8 cellular contexts compared by ENCODE assay signal in the genomic region with DNA sequence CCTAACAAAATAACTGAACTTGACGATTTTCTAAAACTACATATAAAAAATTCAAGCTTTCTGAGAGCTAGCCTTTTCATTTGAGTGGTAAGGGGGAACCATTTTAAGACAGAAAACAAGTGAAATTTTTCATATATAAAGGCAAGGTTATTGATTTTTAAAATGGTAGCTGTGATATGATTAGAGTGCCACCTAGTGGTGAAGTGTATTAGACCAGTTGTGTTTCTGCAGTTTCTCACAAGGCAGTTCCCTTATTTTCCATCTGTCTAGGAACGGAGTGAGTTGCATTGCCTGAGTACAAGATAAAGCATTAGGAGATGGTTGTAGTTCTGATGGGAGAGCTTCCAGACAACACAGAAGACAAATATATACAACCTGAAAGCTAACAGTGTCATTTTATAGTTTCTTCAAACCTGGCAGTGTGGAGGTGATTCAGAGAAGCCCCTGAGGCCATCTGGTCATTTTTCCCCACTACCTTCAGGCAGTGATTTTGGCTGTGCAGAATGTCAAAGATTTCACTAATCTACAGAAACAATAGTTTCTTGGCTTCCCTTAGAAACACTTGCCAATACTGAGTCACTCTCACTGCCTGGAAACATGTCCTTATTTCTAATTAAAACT.
A peak's percentile ranks its signal among the peaks of the same experiment; 100 is the strongest.
DNase-seq lines count a peak whose midpoint lies in the region; ATAC-seq and TF ChIP-seq lines count a peak whose summit lies in the region.

No MANE protein-coding gene starts in this region.

- no peaks in the 10 kb centered on the region for H3K36me3 ChIP-seq in hepatocyte (replicated peaks; ENCODE audit: insufficient read depth, low read depth)
- H3K36me3 ChIP-seq in stomach: no peaks in the 10 kb centered on the region

- H3K27ac ChIP-seq in hepatocyte: no peak overlapping the region
- H3K27ac ChIP-seq in stomach: no peak overlapping the region

- H3K9me2 ChIP-seq in hepatocyte (replicated peaks; ENCODE audit: insufficient read depth): no peaks in the 10 kb centered on the region

- WGBS in hepatocyte (ENCODE audit: low lambda C conversion rate, missing lambda C conversion rate): 16% methylated on average over 2 of the region's 2 CpGs
- 4 to 16% (median 7%) methylated on average over 2 of the region's 2 CpGs for WGBS in stomach, 5 donors

- no peaks in the 10 kb centered on the region for H3K36me3 Mint-ChIP-seq in activated CD8-positive, alpha-beta T cell treated with anti-CD3 and anti-CD28 coated beads, Interleukin-2, amount 10 ng/mL, durations not matched to agents 7 days and 5 days (ENCODE audit: low read depth)
- no peaks in the 10 kb centered on the region for H3K36me3 Mint-ChIP-seq in activated CD4-positive, alpha-beta memory T cell treated with anti-CD3 and anti-CD28 coated beads, Interleukin-2, amount 10 ng/mL, durations not matched to agents 7 days and 5 days (ENCODE audit: low read depth)

- no peak overlapping the region for H3K27ac Mint-ChIP-seq in activated CD8-positive, alpha-beta T cell treated with anti-CD3 and anti-CD28 coated beads, Interleukin-2, amount 10 ng/mL, durations not matched to agents 7 days and 5 days
- H3K27ac Mint-ChIP-seq in activated CD4-positive, alpha-beta memory T cell treated with anti-CD3 and anti-CD28 coated beads, Interleukin-2, amount 10 ng/mL, durations not matched to agents 7 days and 5 days: no peak overlapping the region

- peak; percentile 76 for ATAC-seq in GM18502 (IDR thresholded peaks at IDR 0.05; ENCODE audit: poor library complexity, unreplicated experiment)
- ATAC-seq in HG03095 (IDR thresholded peaks at IDR 0.05; ENCODE audit: unreplicated experiment): peak; percentile 76
- ATAC-seq in activated CD8-positive, alpha-beta T cell treated with anti-CD3 and anti-CD28 coated beads, Interleukin-2, amount 10 ng/mL, durations not matched to agents 7 days and 5 days: no peak

- no peaks in the 10 kb centered on the region for H3K79me2 ChIP-seq in hepatocyte

- no peak overlapping the region for H2AFZ ChIP-seq in hepatocyte

- DNase-seq in AG09319 (ENCODE audit: extremely low read depth, low read depth) (peak; percentile 32), NCI-H2227 (lab: John Stamatoyannopoulos, UW; ENCODE audit: unreplicated experiment) (peak; percentile 80), hepatocyte (ENCODE audit: low spot score) (peak; percentile 78), stomach (no peak)
- DNase-seq in activated CD8-positive, alpha-beta T cell treated with anti-CD3 and anti-CD28 coated beads, Interleukin-2, amount 10 ng/mL, durations not matched to agents 7 days and 5 days: peak; percentile 22
- no peak for DNase-seq in activated CD4-positive, alpha-beta memory T cell treated with anti-CD3 and anti-CD28 coated beads, Interleukin-2, amount 10 ng/mL, durations not matched to agents 7 days and 5 days

- H3K4me1 Mint-ChIP-seq in activated CD8-positive, alpha-beta T cell treated with anti-CD3 and anti-CD28 coated beads, Interleukin-2, amount 10 ng/mL, durations not matched to agents 7 days and 5 days (ENCODE audit: low read depth): no peaks in the 10 kb centered on the region
- no peaks in the 10 kb centered on the region for H3K4me1 Mint-ChIP-seq in activated CD4-positive, alpha-beta memory T cell treated with anti-CD3 and anti-CD28 coated beads, Interleukin-2, amount 10 ng/mL, durations not matched to agents 7 days and 5 days

- CTCF ChIA-PET in activated CD8-positive, alpha-beta T cell treated with anti-CD3 and anti-CD28 coated beads, Interleukin-2, amount 10 ng/mL, durations not matched to agents 7 days and 5 days (lab: Charles Lee): interaction anchor here (0.9 to 1.2 kb wide), 2 partner anchors 13 to 51 kb away, joined by 3 to 5 read pairs; no protein-coding TSS in a partner anchor
- CTCF ChIA-PET in activated CD4-positive, alpha-beta memory T cell treated with anti-CD3 and anti-CD28 coated beads, Interleukin-2, amount 10 ng/mL, durations not matched to agents 7 days and 5 days (lab: Charles Lee): interaction anchor here (0.7 to 1.5 kb wide), 6 partner anchors 8 to 1073 kb away, joined by 3 to 6 read pairs (median 4); no protein-coding TSS in a partner anchor

- TF ChIP-seq CTCF in AG09319 (IDR thresholded peaks at IDR 0.05; ENCODE audit: low read depth, low read length) (peak; percentile 67), hepatocyte (IDR thresholded peaks at IDR 0.05; ENCODE audit: poor library complexity) (peak; percentile 94), stomach (IDR thresholded peaks at IDR 0.05) (peak in 5 of 7 experiments; percentile 11 to 87 (median 54))

- no peak overlapping the region for H3K4me3 Mint-ChIP-seq in activated CD8-positive, alpha-beta T cell treated with anti-CD3 and anti-CD28 coated beads, Interleukin-2, amount 10 ng/mL, durations not matched to agents 7 days and 5 days
- no peak overlapping the region for H3K4me3 Mint-ChIP-seq in activated CD4-positive, alpha-beta memory T cell treated with anti-CD3 and anti-CD28 coated beads, Interleukin-2, amount 10 ng/mL, durations not matched to agents 7 days and 5 days

- no peak for TF ChIP-seq EP300 in stomach (IDR thresholded peaks at IDR 0.05)

- H3K4me3 ChIP-seq in hepatocyte (no peak overlapping the region), stomach (no peak overlapping the region)

- H3K9me3 Mint-ChIP-seq in activated CD8-positive, alpha-beta T cell treated with anti-CD3 and anti-CD28 coated beads, Interleukin-2, amount 10 ng/mL, durations not matched to agents 7 days and 5 days (ENCODE audit: insufficient read depth): no peaks in the 10 kb centered on the region
- no peaks in the 10 kb centered on the region for H3K9me3 Mint-ChIP-seq in activated CD4-positive, alpha-beta memory T cell treated with anti-CD3 and anti-CD28 coated beads, Interleukin-2, amount 10 ng/mL, durations not matched to agents 7 days and 5 days

- intact Hi-C loops in stomach (cut with DNase I; ENCODE audit: low total_unique reads): no loop called here

- no peaks in the 10 kb centered on the region for H4K20me1 ChIP-seq in hepatocyte (ENCODE audit: insufficient read depth, poor library complexity, severe bottlenecking)

- H3K9me3 ChIP-seq in hepatocyte (ENCODE audit: low read depth) (no peaks in the 10 kb centered on the region), stomach (no peaks in the 10 kb centered on the region)

- POLR2A ChIA-PET in activated CD8-positive, alpha-beta T cell treated with anti-CD3 and anti-CD28 coated beads, Interleukin-2, amount 10 ng/mL, durations not matched to agents 7 days and 5 days (lab: Charles Lee): no interaction called here
- POLR2A ChIA-PET in activated CD4-positive, alpha-beta memory T cell treated with anti-CD3 and anti-CD28 coated beads, Interleukin-2, amount 10 ng/mL, durations not matched to agents 7 days and 5 days (lab: Charles Lee): no interaction called here

- TF ChIP-seq POLR2A in stomach (IDR thresholded peaks at IDR 0.05): no peak

- peaks cover 8% of the 10 kb centered on the region for H3K4me1 ChIP-seq in hepatocyte (ENCODE audit: insufficient read depth)
- peaks cover 0 to 7% (median 0%) of the 10 kb centered on the region in 4 donors for H3K4me1 ChIP-seq in stomach

- H3K27me3 ChIP-seq in hepatocyte (no peaks in the 10 kb centered on the region), stomach (no peaks in the 10 kb centered on the region)

- H3K4me2 ChIP-seq in hepatocyte: no peak overlapping the region

- peaks cover 2% of the 10 kb centered on the region for H3K27me3 Mint-ChIP-seq in activated CD8-positive, alpha-beta T cell treated with anti-CD3 and anti-CD28 coated beads, Interleukin-2, amount 10 ng/mL, durations not matched to agents 7 days and 5 days (ENCODE audit: low read depth)
- no peaks in the 10 kb centered on the region for H3K27me3 Mint-ChIP-seq in activated CD4-positive, alpha-beta memory T cell treated with anti-CD3 and anti-CD28 coated beads, Interleukin-2, amount 10 ng/mL, durations not matched to agents 7 days and 5 days

Comparison
In these comparisons a context has a peak if more than half of its experiments do, and no peak if none do; other contexts are left out.
1. DNase-seq: peak in AG09319 (single experiment), NCI-H2227 (single experiment), activated CD8-positive, alpha-beta T cell treated with anti-CD3 and anti-CD28 coated beads, Interleukin-2, amount 10 ng/mL, durations not matched to agents 7 days and 5 days (single experiment) and hepatocyte (single experiment); none in stomach (single experiment) and activated CD4-positive, alpha-beta memory T cell treated with anti-CD3 and anti-CD28 coated beads, Interleukin-2, amount 10 ng/mL, durations not matched to agents 7 days and 5 days (single experiment).
2. Peak in every context shown above with its lines, with median percentiles within 50 percentile points of each other: CTCF ChIP-seq.